ENCODE assay signal across 8 cellular contexts in genomic region chr14:54881761-54882401, GRCh38. TPM values are rescaled to one million over a fixed set of nuclear protein-coding genes. Genes with fewer than 3 reads are reported as not detected.
DNase-seq lines count a peak whose midpoint lies in the region; ATAC-seq, FAIRE-seq and TF ChIP-seq lines count a peak whose summit lies in the region.

No MANE protein-coding gene starts in this region.

- in situ Hi-C loops in transverse colon (cut with MboI; ENCODE audit: low pct_ligation_motif_present in 1 of 4, low pct_unique_long_range_greater_than_20kb in 1 of 4, low sequenced_read_pairs in 3 of 4), result no loop called here

- peaks cover 4 to 7% of the 10 kb centered on the region in 2 donors for H3K4me1 ChIP-seq in kidney (ENCODE audit: control insufficient read depth in 1 of 2, insufficient read depth in 1 of 2, low read depth in 1 of 2, low read length in 2 of 2)
- peaks cover 0 to 21% (median 10%) of the 10 kb centered on the region in 4 donors for H3K4me1 ChIP-seq in transverse colon

- DNase-seq in AG09309 (ENCODE audit: low read depth), result peak; percentile 50
- no peak for DNase-seq in kidney
- no peak for DNase-seq in transverse colon
- DNase-seq in NCI-H1105 treated with DMSO at 0.1 percent for 48 hours (lab: John Stamatoyannopoulos, UW), result no peak
- no peak for DNase-seq in progenitor cell of endocrine pancreas (ENCODE audit: low spot score, unreplicated experiment)

- H3K9me3 Mint-ChIP-seq in activated naive CD8-positive, alpha-beta T cell (ENCODE audit: low read depth), result no peaks in the 10 kb centered on the region
- no peaks in the 10 kb centered on the region for H3K9me3 Mint-ChIP-seq in progenitor cell of endocrine pancreas (ENCODE audit: low read depth)

- peaks cover 46% of the 10 kb centered on the region for H3K4me1 Mint-ChIP-seq in activated naive CD8-positive, alpha-beta T cell (ENCODE audit: low read depth)
- peaks cover 4% of the 10 kb centered on the region for H3K4me1 Mint-ChIP-seq in progenitor cell of endocrine pancreas (ENCODE audit: low read depth)

- H3K4me3 ChIP-seq in AG09309 (ENCODE audit: control insufficient read depth, low read depth, low read length), result peak overlapping the region; percentile 36
- peak overlapping the region; percentile 56 to 65 for H3K4me3 ChIP-seq in kidney (ENCODE audit: low read length in 2 of 2)
- H3K4me3 ChIP-seq in transverse colon, result peak overlapping the region; percentile 2 to 48 (median 34)

- H3K27me3 Mint-ChIP-seq in activated naive CD8-positive, alpha-beta T cell, result no peaks in the 10 kb centered on the region
- H3K27me3 Mint-ChIP-seq in progenitor cell of endocrine pancreas, result no peaks in the 10 kb centered on the region

- TF ChIP-seq EP300 in transverse colon (IDR thresholded peaks at IDR 0.05; ENCODE audit: low read depth), result no peak

- no peak for TF ChIP-seq CTCF in AG09309 (IDR thresholded peaks at IDR 0.05; ENCODE audit: control insufficient read depth, insufficient read depth, low read depth, low read length, missing control alignments)
- no peak for TF ChIP-seq CTCF in kidney (IDR thresholded peaks at IDR 0.05; ENCODE audit: borderline replicate concordance, extremely low read depth, insufficient read depth)
- no peak for TF ChIP-seq CTCF in transverse colon (IDR thresholded peaks at IDR 0.05)
- no peak for TF ChIP-seq CTCF in progenitor cell of endocrine pancreas (IDR thresholded peaks at IDR 0.05; ENCODE audit: unreplicated experiment)

- H3K36me3 Mint-ChIP-seq in activated naive CD8-positive, alpha-beta T cell, result no peaks in the 10 kb centered on the region
- H3K36me3 Mint-ChIP-seq in progenitor cell of endocrine pancreas (ENCODE audit: insufficient read depth), result peaks cover 5% of the 10 kb centered on the region

- peak overlapping the region; percentile 27 to 60 for H3K9ac ChIP-seq in kidney (ENCODE audit: low read length in 2 of 2)

- intact Hi-C loops in kidney (cut with DNase I) (no loop called here), transverse colon (cut with DNase I; ENCODE audit: low total_unique reads) (no loop called here)

- TF ChIP-seq POLR2A in transverse colon (IDR thresholded peaks at IDR 0.05), result no peak

- H3K27ac ChIP-seq in kidney (ENCODE audit: low read depth in 2 of 2, low read length in 2 of 2), result peak overlapping the region; percentile 32 to 70
- H3K27ac ChIP-seq in transverse colon, result peak overlapping the region; percentile 76 to 84 (median 78)

- no peaks in the 10 kb centered on the region for H3K9me3 ChIP-seq in kidney (ENCODE audit: control insufficient read depth in 1 of 2, low read length in 2 of 2)
- no peaks in the 10 kb centered on the region for H3K9me3 ChIP-seq in transverse colon

- H3K36me3 ChIP-seq in kidney (ENCODE audit: control insufficient read depth in 1 of 2, insufficient read depth in 2 of 2, low read length in 2 of 2) (no peaks in the 10 kb centered on the region), transverse colon (no peaks in the 10 kb centered on the region)

- peak overlapping the region; percentile 94 for H3K4me3 Mint-ChIP-seq in activated naive CD8-positive, alpha-beta T cell
- no peak overlapping the region for H3K4me3 Mint-ChIP-seq in progenitor cell of endocrine pancreas (ENCODE audit: low read depth)

- peak overlapping the region; percentile 97 for H3K27ac Mint-ChIP-seq in activated naive CD8-positive, alpha-beta T cell
- H3K27ac Mint-ChIP-seq in progenitor cell of endocrine pancreas, result no peak overlapping the region

- H3K27me3 ChIP-seq in transverse colon, result no peaks in the 10 kb centered on the region

- FAIRE-seq in kidney (lab: Jason Lieb, UNC), result no peak

- WGBS in transverse colon (ENCODE audit: low coverage in 1 of 2), 2 donors, result 9 to 10% methylated on average over 5 of the region's 5 CpGs

- ATAC-seq in GM18907 (IDR thresholded peaks at IDR 0.05; ENCODE audit: unreplicated experiment), result peak; percentile 55
- peak; percentile 59 for ATAC-seq in HG03354 (IDR thresholded peaks at IDR 0.05; ENCODE audit: poor library complexity, severe bottlenecking, unreplicated experiment)

RNA-seq across cellular contexts. Expression of gene GCH1, which starts 20.7 kb away (rescaled TPM):
- total RNA-seq in kidney, result 9.2 TPM
- polyA plus RNA-seq in kidney (ENCODE audit: insufficient read depth, low read depth, low replicate concordance), result 12.3 TPM
- 10 to 100 TPM; 24.3 to 43.4 (median 28.3) TPM for total RNA-seq in transverse colon
- 33.4 and 35.4 TPM in 2 replicates for total RNA-seq in progenitor cell of endocrine pancreas
